In the genomic region with DNA sequence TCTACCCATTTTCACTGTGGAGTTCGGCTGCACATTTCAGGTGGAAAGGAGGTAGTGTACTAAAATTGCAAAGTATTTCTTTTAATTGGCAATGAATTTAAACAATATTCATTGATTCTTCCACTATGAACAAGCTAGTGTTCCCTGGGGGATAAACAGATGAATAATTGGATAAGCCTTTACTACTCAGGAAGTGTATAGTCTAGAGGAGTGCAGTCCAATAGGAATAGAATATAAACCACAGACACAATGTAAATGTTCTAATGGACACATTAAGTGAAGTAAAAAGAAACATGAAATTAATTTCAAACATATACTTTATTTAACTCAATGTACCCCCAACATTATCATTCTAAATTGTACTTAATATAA, we compare ENCODE assay signal across 12 cellular contexts. TPM values are rescaled to one million over a fixed set of nuclear protein-coding genes. Genes with fewer than 3 reads are reported as not detected.
DNase-seq lines count a peak whose midpoint lies in the region; ATAC-seq, FAIRE-seq and TF ChIP-seq lines count a peak whose summit lies in the region.
"Had no signal": no experiment of that assay in that cellular context is flagged by ENCODE, and none has a peak within 500 bp of the region (broad histone marks: within the 10 kb centered on the region; RNA-seq: fewer than 3 reads in every experiment).

No MANE protein-coding gene starts in this region.

- no peaks in the 10 kb centered on the region for H3K27me3 Mint-ChIP-seq in activated CD8-positive, alpha-beta T cell treated with anti-CD3 and anti-CD28 coated beads for 36 hours

- whole genome bisulfite sequencing in heart right ventricle, 2 donors: 91 to 100% methylated on average over 1 of the region's 1 CpG
- 54% methylated on average over 1 of the region's 1 CpG for WGBS in hepatocyte (ENCODE audit: low lambda C conversion rate, missing lambda C conversion rate)

- no peak for FAIRE-seq in keratinocyte (lab: Jason Lieb, UNC)

- peak overlapping the region; percentile 90 for H3K27ac Mint-ChIP-seq in activated CD8-positive, alpha-beta T cell treated with anti-CD3 and anti-CD28 coated beads for 36 hours

- H3K79me2 ChIP-seq in keratinocyte (ENCODE audit: control insufficient read depth, insufficient read depth, low read length) (no peaks in the 10 kb centered on the region), hepatocyte (no peaks in the 10 kb centered on the region)

- no peaks in the 10 kb centered on the region for H3K36me3 ChIP-seq in heart right ventricle
- H3K36me3 ChIP-seq in right atrium auricular region: no peaks in the 10 kb centered on the region
- H3K36me3 ChIP-seq in keratinocyte (ENCODE audit: control insufficient read depth in 2 of 2, extremely low read depth in 1 of 2, insufficient read depth in 2 of 2, low read length in 2 of 2): no peaks in the 10 kb centered on the region
- no peaks in the 10 kb centered on the region for H3K36me3 ChIP-seq in vagina
- no peaks in the 10 kb centered on the region for H3K36me3 ChIP-seq in hepatocyte (replicated peaks; ENCODE audit: insufficient read depth, low read depth)

- peak overlapping the region in 6 of 10 donors; percentile 33 to 87 (median 46) for H3K27ac ChIP-seq in heart right ventricle
- H3K27ac ChIP-seq in right atrium auricular region: no peak overlapping the region
- peak overlapping the region; percentile 87 for H3K27ac ChIP-seq in keratinocyte (ENCODE audit: control insufficient read depth, insufficient read depth, low read length)
- H3K27ac ChIP-seq in vagina: peak overlapping the region; percentile 59
- no peak overlapping the region for H3K27ac ChIP-seq in hepatocyte

- intact Hi-C loops in heart right ventricle (cut with DNase I) (no loop called here), vagina (cut with DNase I) (no loop called here)
- intact Hi-C loops in activated CD8-positive, alpha-beta T cell treated with anti-CD3 and anti-CD28 coated beads for 36 hours (cut with micrococcal nuclease): loop anchor here (2.0 kb wide), 2 partner anchors 52 to 114 kb away; no protein-coding TSS in a partner anchor

- ATAC-seq in heart right ventricle: no peak
- no peak for ATAC-seq in activated CD8-positive, alpha-beta T cell treated with anti-CD3 and anti-CD28 coated beads for 36 hours
- no peak for ATAC-seq in HG02571 (IDR thresholded peaks at IDR 0.05; ENCODE audit: unreplicated experiment)

- H3K9me1 ChIP-seq in keratinocyte (ENCODE audit: control insufficient read depth, extremely low read depth, insufficient read depth, low read length): no peaks in the 10 kb centered on the region

- peaks cover 2% of the 10 kb centered on the region for H3K9me3 Mint-ChIP-seq in activated CD8-positive, alpha-beta T cell treated with anti-CD3 and anti-CD28 coated beads for 36 hours

- no peaks in the 10 kb centered on the region for H3K9me2 ChIP-seq in hepatocyte (replicated peaks; ENCODE audit: insufficient read depth)

- H3K4me3 ChIP-seq in heart right ventricle: no peak overlapping the region
- H3K4me3 ChIP-seq in right atrium auricular region: no peak overlapping the region
- H3K4me3 ChIP-seq in keratinocyte (ENCODE audit: control insufficient read depth in 2 of 3, extremely low read depth in 1 of 3, insufficient read depth in 2 of 3, low read depth in 1 of 3, low read length in 3 of 3): peak overlapping the region in 1 of 3 experiments; percentile 6
- H3K4me3 ChIP-seq in vagina: no peak overlapping the region
- H3K4me3 ChIP-seq in hepatocyte: no peak overlapping the region

- dilution Hi-C loops in keratinocyte (cut with MboI; ENCODE audit: extremely low pct_ligation_motif_present, low sequenced_read_pairs): no loop called here

- H2AFZ ChIP-seq in keratinocyte (ENCODE audit: control insufficient read depth, low read length) (peak overlapping the region; percentile 45), hepatocyte (no peak overlapping the region)

- TF ChIP-seq CTCF in heart right ventricle (IDR thresholded peaks at IDR 0.05): no peak
- TF ChIP-seq CTCF in right atrium auricular region (IDR thresholded peaks at IDR 0.05): no peak
- no peak for TF ChIP-seq CTCF in activated CD8-positive, alpha-beta T cell treated with anti-CD3 and anti-CD28 coated beads for 36 hours (IDR thresholded peaks at IDR 0.05)
- TF ChIP-seq CTCF in keratinocyte (optimal IDR thresholded peaks at IDR 0.05 in 1 of 3, IDR thresholded peaks at IDR 0.05 in 1 of 3, conservative IDR thresholded peaks at IDR 0.05 in 1 of 3; ENCODE audit: extremely low read depth in 1 of 3, insufficient read depth in 2 of 3, low read length in 3 of 3): no peak
- TF ChIP-seq CTCF in vagina (IDR thresholded peaks at IDR 0.05): no peak
- no peak for TF ChIP-seq CTCF in hepatocyte (IDR thresholded peaks at IDR 0.05; ENCODE audit: poor library complexity)

- H3K4me1 ChIP-seq in heart right ventricle (peaks cover 0 to 21% (median 6%) of the 10 kb centered on the region in 9 donors), right atrium auricular region (peaks cover 0 to 5% of the 10 kb centered on the region in 2 donors), keratinocyte (ENCODE audit: control insufficient read depth, extremely low read depth, insufficient read depth, low read length) (peaks cover 19% of the 10 kb centered on the region), vagina (peaks cover 16% of the 10 kb centered on the region), hepatocyte (ENCODE audit: insufficient read depth) (peaks cover 4% of the 10 kb centered on the region)

- POLR2A ChIA-PET in activated CD8-positive, alpha-beta T cell treated with anti-CD3 and anti-CD28 coated beads for 36 hours (lab: Charles Lee): interaction anchor here (0.8 to 1.2 kb wide), 3 partner anchors 10 to 42 kb away, joined by 3 read pairs; no protein-coding TSS in a partner anchor

- peak overlapping the region; percentile 57 for H3K9ac ChIP-seq in keratinocyte (ENCODE audit: control insufficient read depth, extremely low read depth, insufficient read depth, low read length)

- H3K4me2 ChIP-seq in keratinocyte (ENCODE audit: control insufficient read depth, extremely low read depth, insufficient read depth, low read depth, low read length) (peak overlapping the region; percentile 43), hepatocyte (no peak overlapping the region)

- DNase-seq in heart right ventricle (no peak), right atrium auricular region (ENCODE audit: low spot score) (no peak), keratinocyte (ENCODE audit: low read depth, low spot score) (no peak), vagina (ENCODE audit: extremely low spot score in 2 of 2) (no peak), hepatocyte (ENCODE audit: low spot score) (no peak), NOMO-1 treated with dmso at 0.1 percent for 144 hours (lab: John Stamatoyannopoulos, UW; ENCODE audit: unreplicated experiment) (no peak)
- no peak for DNase-seq in activated CD8-positive, alpha-beta T cell treated with anti-CD3 and anti-CD28 coated beads for 36 hours
- DNase-seq: central memory CD4-positive, alpha-beta T cell; COR-L47; left cardiac atrium; NCI-H526 had no signal

- peaks cover 2% of the 10 kb centered on the region for H3K36me3 Mint-ChIP-seq in activated CD8-positive, alpha-beta T cell treated with anti-CD3 and anti-CD28 coated beads for 36 hours (ENCODE audit: low read depth)

- H3K4me3 Mint-ChIP-seq in activated CD8-positive, alpha-beta T cell treated with anti-CD3 and anti-CD28 coated beads for 36 hours: peak overlapping the region; percentile 44

- no peaks in the 10 kb centered on the region for H4K20me1 ChIP-seq in keratinocyte (ENCODE audit: control insufficient read depth, extremely low read depth, insufficient read depth, low read length)
- no peaks in the 10 kb centered on the region for H4K20me1 ChIP-seq in hepatocyte (ENCODE audit: insufficient read depth, poor library complexity, severe bottlenecking)

- no peaks in the 10 kb centered on the region for H3K27me3 ChIP-seq in heart right ventricle
- H3K27me3 ChIP-seq in right atrium auricular region: no peaks in the 10 kb centered on the region
- no peaks in the 10 kb centered on the region for H3K27me3 ChIP-seq in keratinocyte (ENCODE audit: control insufficient read depth, extremely low read depth, insufficient read depth, low read length)
- no peaks in the 10 kb centered on the region for H3K27me3 ChIP-seq in vagina
- H3K27me3 ChIP-seq in hepatocyte: no peaks in the 10 kb centered on the region

- H3K4me1 Mint-ChIP-seq in activated CD8-positive, alpha-beta T cell treated with anti-CD3 and anti-CD28 coated beads for 36 hours (ENCODE audit: low read depth): peaks cover 26% of the 10 kb centered on the region

- no peak for TF ChIP-seq POLR2A in vagina (IDR thresholded peaks at IDR 0.05)

- H3K9me3 ChIP-seq in heart right ventricle (peaks cover 0 to 4% (median 0%) of the 10 kb centered on the region in 11 donors), right atrium auricular region (no peaks in the 10 kb centered on the region), keratinocyte (ENCODE audit: control insufficient read depth, low read depth, low read length) (no peaks in the 10 kb centered on the region), vagina (no peaks in the 10 kb centered on the region), hepatocyte (ENCODE audit: low read depth) (no peaks in the 10 kb centered on the region)

- CTCF ChIA-PET in activated CD8-positive, alpha-beta T cell treated with anti-CD3 and anti-CD28 coated beads for 36 hours (lab: Charles Lee): no interaction called here

RNA-seq across cellular contexts. Expression of gene SGK1, which starts 28.7 kb away (rescaled TPM):
- total RNA-seq in heart right ventricle: 100 to 1,000 TPM in 1 of 10 donors, 10 to 100 TPM in 9; 22.5 to 140 (median 39.6) TPM
- 10 to 100 TPM; 42.8 to 48.4 TPM for polyA plus RNA-seq in heart right ventricle
- total RNA-seq in right atrium auricular region: 100 to 1,000 TPM; 151 to 155 TPM
- 10 to 100 TPM; 46.4 to 53.4 TPM for total RNA-seq in activated CD8-positive, alpha-beta T cell treated with anti-CD3 and anti-CD28 coated beads for 36 hours
- 102 to 156 TPM (median 129 TPM) in 3 replicates for polyA plus RNA-seq in keratinocyte
- 129 TPM for polyA plus RNA-seq in keratinocyte (2011; ENCODE audit: low read depth)
- 106 and 112 TPM in 2 replicates for polyA plus RNA-seq in keratinocyte (2011; cell fraction: cytosol; rRNA removed)
- polyA plus RNA-seq in keratinocyte (2011; cell fraction: nucleus; rRNA removed): 763 and 811 TPM in 2 replicates
- polyA plus RNA-seq in keratinocyte (2012; ENCODE audit: low replicate concordance): 81.1 and 85.4 TPM in 2 replicates
- polyA minus RNA-seq in keratinocyte: 123 to 165 TPM (median 129 TPM) in 3 replicates
- polyA minus RNA-seq in keratinocyte (2011; cell fraction: cytosol; rRNA and poly(A)+ RNA removed): 52.0 TPM
- polyA minus RNA-seq in keratinocyte (2011; cell fraction: nucleus; rRNA and poly(A)+ RNA removed): 284 and 442 TPM in 2 replicates
- total RNA-seq in vagina: 608 TPM
- 161 and 190 TPM in 2 replicates for total RNA-seq in hepatocyte
- 145 and 156 TPM in 2 replicates for polyA plus RNA-seq in hepatocyte

Comparison
In these comparisons a context has a peak if more than half of its experiments do, and no peak if none do; other contexts are left out.
1. H3K27ac ChIP-seq: peak in heart right ventricle (6 of 10), keratinocyte (single experiment) and vagina (single experiment); none in right atrium auricular region (0 of 2) and hepatocyte (single experiment).